ENCODE assay signal across 25 cellular contexts in the genomic region with DNA sequence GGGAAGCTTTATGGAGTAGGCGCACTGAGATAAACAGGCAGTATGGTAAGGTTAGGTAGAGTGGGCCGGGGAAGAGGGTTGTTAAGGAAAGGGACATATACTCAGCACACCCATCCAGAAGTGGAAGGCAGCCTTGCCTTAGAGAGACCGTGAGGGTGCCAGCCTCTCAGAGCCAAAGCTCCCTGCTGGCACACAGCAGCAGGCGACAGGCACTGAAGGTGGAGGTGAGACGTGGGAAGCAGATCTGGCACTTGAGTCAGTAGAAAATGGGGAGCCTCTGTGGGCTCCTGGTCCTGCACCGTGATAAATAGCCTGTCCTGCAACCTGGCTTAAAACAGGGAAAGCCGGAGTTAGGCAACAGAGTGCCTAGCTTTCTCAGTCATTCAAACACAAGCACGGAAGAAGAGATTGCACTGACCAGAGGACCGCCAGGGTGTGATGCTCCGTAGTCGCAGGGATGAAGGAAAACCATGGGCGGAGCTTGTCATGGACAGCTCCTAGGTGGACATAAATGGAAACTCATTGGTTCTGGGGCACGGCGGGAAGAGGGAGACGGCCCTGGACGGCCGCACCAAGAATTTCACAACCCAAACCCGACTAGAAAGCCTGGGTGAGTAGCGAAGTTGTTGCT. TPM values are rescaled to one million over a fixed set of nuclear protein-coding genes. Genes with fewer than 3 reads are reported as not detected.
DNase-seq lines count a peak whose midpoint lies in the region; TF ChIP-seq lines count a peak whose summit lies in the region.
"Had no signal": no experiment of that assay in that cellular context is flagged by ENCODE, and none has a peak within 500 bp of the region (broad histone marks: within the 10 kb centered on the region; RNA-seq: fewer than 3 reads in every experiment).

No MANE protein-coding gene starts in this region.

- DNase-seq in dorsolateral prefrontal cortex: peak in 8 of 10 donors; percentile 37 to 72 (median 56)
- DNase-seq in neuronal stem cell (ENCODE audit: low spot score): no peak
- no peak for DNase-seq in spleen
- DNase-seq in DMS153 treated with DMSO at 0.1 percent for 48 hours (lab: John Stamatoyannopoulos, UW; ENCODE audit: unreplicated experiment): no peak
- no peak for DNase-seq in SIG-M5 treated with dmso at 0.1 percent for 504 hours (lab: John Stamatoyannopoulos, UW; ENCODE audit: unreplicated experiment)
- no peak for DNase-seq in glomerular visceral epithelial cell (ENCODE audit: extremely low spot score)
- DNase-seq: Caco-2; CD4-positive, alpha-beta memory T cell; DMS 273 treated with DMSO at 0.1 percent for 48 hours; DMS79 treated with DMSO at 0.1 percent for 48 hours; H9; MG63; NCI-H1105 treated with DMSO at 0.1 percent for 48 hours; NCI-H146; NCI-H1930; NCI-H446; NCI-H524 treated with DMSO at 0.1 percent for 48 hours; NCI-H82; NK-92 treated with Interleukin-12 subunit alpha and Interleukin-12 subunit beta, amount 100 ng/mL, for 24 hours; PC-3 had no signal

- no peak for TF ChIP-seq CTCF in dorsolateral prefrontal cortex (IDR thresholded peaks at IDR 0.05 in 54 of 56, conservative IDR thresholded peaks at IDR 0.05 in 2 of 56; ENCODE audit: low read depth in 1 of 56, partially characterized antibody in 56 of 56)
- no peak for TF ChIP-seq CTCF in spleen (IDR thresholded peaks at IDR 0.05 in 8 of 11, conservative IDR thresholded peaks at IDR 0.05 in 3 of 11)

- H2BK120ac ChIP-seq in neuronal stem cell (ENCODE audit: low read depth, low read length): no peak overlapping the region

- H4K91ac ChIP-seq in neuronal stem cell (ENCODE audit: low read depth, low read length, poor library complexity): no peak overlapping the region

- H3K18ac ChIP-seq in neuronal stem cell (ENCODE audit: low read length): no peak overlapping the region

- no peak overlapping the region for H2BK12ac ChIP-seq in neuronal stem cell (ENCODE audit: low read length)

- no peak overlapping the region for H3K14ac ChIP-seq in neuronal stem cell (ENCODE audit: low read length)

- H3K4me1 ChIP-seq in neuronal stem cell (ENCODE audit: control insufficient read depth in 2 of 2, insufficient read depth in 1 of 2, low read depth in 1 of 2, low read length in 2 of 2) (no peaks in the 10 kb centered on the region), spleen (no peaks in the 10 kb centered on the region)
- H3K4me1 ChIP-seq: Caco-2, SJSA1 had no signal

- no peak overlapping the region for H3K4ac ChIP-seq in neuronal stem cell (ENCODE audit: low read length)

- no peak overlapping the region for H2AK5ac ChIP-seq in neuronal stem cell (ENCODE audit: low read depth, low read length)

- H2BK5ac ChIP-seq in neuronal stem cell (ENCODE audit: low read length): no peak overlapping the region

- no peak overlapping the region for H4K8ac ChIP-seq in neuronal stem cell (ENCODE audit: low read depth, low read length)

- no CpG with 5 or more reads among the region's 19 CpGs for WGBS in neuronal stem cell (ENCODE audit: extremely low coverage in 2 of 2, insufficient read length in 2 of 2, insufficient replicate concordance in 1 of 2), 2 donors
- WGBS in spleen, 5 donors: 87 to 93% (median 89%) methylated on average over 19 of the region's 19 CpGs

- TF ChIP-seq POLR2A in spleen (IDR thresholded peaks at IDR 0.05): no peak

- H3K23ac ChIP-seq in neuronal stem cell (ENCODE audit: low read depth, low read length, poor library complexity): peak overlapping the region; percentile 18

- H3K4me2 ChIP-seq in neuronal stem cell (ENCODE audit: insufficient read depth, low read length, poor library complexity, severe bottlenecking): no peak overlapping the region
- H3K4me2 ChIP-seq: A549 had no signal

- H2AFZ ChIP-seq in neuronal stem cell (ENCODE audit: low read length): no peak overlapping the region

- H3K4me3 ChIP-seq in dorsolateral prefrontal cortex (peak overlapping the region in 53 of 59 donors; percentile 4 to 58 (median 39)), neuronal stem cell (ENCODE audit: low read length in 2 of 2) (no peak overlapping the region), spleen (no peak overlapping the region)
- H3K4me3 ChIP-seq: A549, MG63, SJSA1 had no signal

- no peak overlapping the region for H2BK15ac ChIP-seq in neuronal stem cell (ENCODE audit: low read length)

- H3K9ac ChIP-seq in neuronal stem cell (ENCODE audit: low read depth, low read length, poor library complexity): no peak overlapping the region

- intact Hi-C loops in dorsolateral prefrontal cortex (cut with DNase I): no loop called here
- intact Hi-C loops in spleen (cut with DNase I; ENCODE audit: low total_unique reads): no loop called here

- H3K27me3 ChIP-seq in dorsolateral prefrontal cortex: no peaks in the 10 kb centered on the region
- H3K27me3 ChIP-seq in neuronal stem cell (ENCODE audit: control insufficient read depth in 3 of 3, insufficient read depth in 3 of 3, low read depth in 1 of 3, low read length in 3 of 3): peaks cover 0 to 6% (median 0%) of the 10 kb centered on the region in 3 experiments
- H3K27me3 ChIP-seq in spleen (replicated peaks in 1 of 7): peaks cover 0 to 5% (median 0%) of the 10 kb centered on the region in 7 donors
- H3K27me3 ChIP-seq: SJSA1 had no signal

- H3K9me3 ChIP-seq in neuronal stem cell (replicated peaks in 1 of 2; ENCODE audit: control insufficient read depth in 2 of 2, insufficient read depth in 1 of 2, low read depth in 1 of 2, low read length in 2 of 2): no peaks in the 10 kb centered on the region
- H3K9me3 ChIP-seq in spleen: no peaks in the 10 kb centered on the region
- H3K9me3 ChIP-seq: A549, Caco-2, MG63, SJSA1 had no signal

- H3K36me3 ChIP-seq in neuronal stem cell (replicated peaks in 1 of 2; ENCODE audit: control insufficient read depth in 2 of 2, insufficient read depth in 2 of 2, low read length in 2 of 2): no peaks in the 10 kb centered on the region
- H3K36me3 ChIP-seq in spleen: no peaks in the 10 kb centered on the region
- H3K36me3 ChIP-seq: MG63, SJSA1 had no signal

- H3K79me1 ChIP-seq in neuronal stem cell (ENCODE audit: low read depth, low read length): no peaks in the 10 kb centered on the region

- H3K27ac ChIP-seq in angular gyrus (ENCODE audit: low read depth, low read length) (peak overlapping the region; percentile 7), dorsolateral prefrontal cortex (peak overlapping the region in 47 of 59 donors; percentile 3 to 91 (median 46)), neuronal stem cell (replicated peaks; ENCODE audit: low read length) (no peak overlapping the region), spleen (no peak overlapping the region)
- H3K27ac ChIP-seq: A549, SJSA1 had no signal

RNA-seq across cellular contexts. Expression of gene KCNK1, which starts 15.5 kb away (rescaled TPM):
- total RNA-seq in dorsolateral prefrontal cortex (100 to 1,000 TPM in 12 of 120 experiments, 10 to 100 TPM in 108; 32.0 to 140 (median 72.4) TPM), spleen (1 to 10 TPM in 5 of 7 donors, under 1 TPM in 2; 0.34 to 2.9 (median 1.3) TPM)
- polyA plus RNA-seq in neuronal stem cell (2013, experiment 1 of 2): 0.06 TPM
- 0.06 TPM for polyA plus RNA-seq in neuronal stem cell (2013, experiment 2 of 2)
- 1 to 10 TPM in 1 of 3 donors, under 1 TPM in 2; 0.15 to 2.7 (median 0.64) TPM for polyA plus RNA-seq in spleen
- total RNA-seq: Caco-2; CD4-positive, alpha-beta memory T cell; HepG2; LHCN-M2; SJSA1 had no signal
- polyA plus RNA-seq: CD4-positive, alpha-beta memory T cell; HepG2 had no signal

Comparison
In these comparisons a context has a peak if more than half of its experiments do, and no peak if none do; other contexts are left out.
1. H3K27ac ChIP-seq: peak in angular gyrus (single experiment) and dorsolateral prefrontal cortex (47 of 59); none in neuronal stem cell (single experiment) and spleen (0 of 8).
2. DNase-seq: peak in dorsolateral prefrontal cortex (8 of 10); none in neuronal stem cell (single experiment), spleen (single experiment), DMS153 treated with DMSO at 0.1 percent for 48 hours (single experiment), SIG-M5 treated with dmso at 0.1 percent for 504 hours (single experiment) and glomerular visceral epithelial cell (single experiment).
3. H3K4me3 ChIP-seq: peak in dorsolateral prefrontal cortex (53 of 59); none in neuronal stem cell (0 of 2) and spleen (0 of 8).
4. RNA of gene KCNK1, which starts 15.5 kb away (total RNA-seq): 32.0 to 140 TPM in dorsolateral prefrontal cortex; 0.34 to 2.9 TPM in spleen; every median in the first group is over 4 times any median in the second.